ENCODE assay signal across 9 cellular contexts in the genomic region with DNA sequence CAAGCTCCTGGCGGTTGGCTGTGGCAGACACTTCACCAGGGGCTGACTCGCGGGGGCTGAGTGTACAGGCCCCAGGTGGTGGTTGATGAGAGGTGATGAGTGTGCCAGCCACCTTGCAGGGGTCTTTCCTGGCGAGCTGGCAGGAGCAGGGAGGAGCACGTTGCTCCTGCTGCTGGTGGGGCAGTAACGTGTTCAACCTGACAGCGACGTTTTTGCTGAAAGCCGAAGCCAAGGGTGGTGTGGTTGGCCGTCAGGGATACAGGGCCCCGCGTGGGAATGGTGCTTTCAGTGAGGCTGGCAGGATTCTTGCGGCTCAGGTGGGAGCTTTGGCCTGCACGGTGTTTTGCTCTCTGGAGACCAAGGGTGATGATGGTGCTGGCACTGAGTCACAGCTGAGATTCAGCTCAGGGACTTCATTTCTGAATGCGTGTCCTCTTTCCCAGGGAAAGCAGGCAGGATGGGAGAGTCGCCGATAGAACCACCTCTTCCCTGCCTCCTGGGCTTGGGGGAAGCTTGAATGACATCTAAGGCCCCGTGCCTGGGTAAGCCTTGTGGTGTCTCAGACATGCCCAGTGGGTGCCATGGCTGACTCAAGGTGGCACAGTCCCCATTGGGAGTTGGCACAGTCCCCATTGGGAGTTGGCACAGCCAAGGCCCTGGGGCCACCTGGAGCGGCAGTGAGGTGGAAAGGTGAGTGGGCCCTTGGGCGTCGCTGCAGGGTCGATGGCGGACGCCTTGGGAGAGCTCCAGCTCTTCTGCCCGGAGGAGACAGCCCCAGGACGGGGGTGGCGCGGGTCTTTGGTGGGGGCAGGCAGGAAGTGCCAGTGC. TPM values are rescaled to one million over a fixed set of nuclear protein-coding genes. Genes with fewer than 3 reads are reported as not detected.
DNase-seq lines count a peak whose midpoint lies in the region; ATAC-seq and TF ChIP-seq lines count a peak whose summit lies in the region.
"Had no signal": no experiment of that assay in that cellular context is flagged by ENCODE, and none has a peak within 500 bp of the region (broad histone marks: within the 10 kb centered on the region; RNA-seq: fewer than 3 reads in every experiment).

No MANE protein-coding gene starts in this region.

- H3K27me3 ChIP-seq in GM23338 (ENCODE audit: insufficient read depth) (no peaks in the 10 kb centered on the region), adrenal gland (no peaks in the 10 kb centered on the region), right cardiac atrium (ENCODE audit: control insufficient read depth, insufficient read depth) (no peaks in the 10 kb centered on the region)

- peaks cover 51% of the 10 kb centered on the region for H3K4me1 Mint-ChIP-seq in GM23338

- peaks cover 51% of the 10 kb centered on the region for H3K36me3 Mint-ChIP-seq in GM23338 (ENCODE audit: low read depth)

- peak overlapping the region; percentile 67 for H3K4me3 Mint-ChIP-seq in GM23338

- peak overlapping the region; percentile 74 for H3K4me2 ChIP-seq in GM23338

- DNase-seq in GM23338 (ENCODE audit: low spot score) (no peak), adrenal gland (peak in 2 of 7 donors; percentile 59 to 60), right cardiac atrium (peak in 1 of 3 donors; percentile 60), renal cortical epithelial cell (ENCODE audit: low read depth) (peak; percentile 61), AG08396 (ENCODE audit: low spot score) (no peak), inferior parietal cortex (ENCODE audit: extremely low spot score) (no peak)
- DNase-seq in activated CD4-positive, CD25-positive, alpha-beta regulatory T cell (lab: John Stamatoyannopoulos, UW) = no peak
- DNase-seq: NCI-H2081 treated with DMSO at 0.1 percent for 48 hours had no signal

- H3K79me2 ChIP-seq in GM23338 (replicated peaks; ENCODE audit: insufficient read depth) = peaks cover 93% of the 10 kb centered on the region

- peaks cover 30% of the 10 kb centered on the region for H3K27me3 Mint-ChIP-seq in GM23338 (ENCODE audit: insufficient read depth, low read depth, poor library complexity)

- TF ChIP-seq POLR2A in adrenal gland (IDR thresholded peaks at IDR 0.05) = no peak

- peaks cover 65% of the 10 kb centered on the region for H4K20me1 ChIP-seq in GM23338 (replicated peaks; ENCODE audit: insufficient read depth)

- H3K27ac Mint-ChIP-seq in GM23338 = peak overlapping the region; percentile 97

- peak overlapping the region; percentile 39; the same call in 1 of the 2 replicates for H3K4me3 ChIP-seq in GM23338
- H3K4me3 ChIP-seq in adrenal gland = peak overlapping the region in 1 of 4 donors; percentile 34
- H3K4me3 ChIP-seq in right cardiac atrium (ENCODE audit: low read length) = no peak overlapping the region

- no peaks in the 10 kb centered on the region for H3K9me3 ChIP-seq in adrenal gland (replicated peaks in 1 of 3)
- H3K9me3 ChIP-seq in right cardiac atrium (ENCODE audit: control insufficient read depth, low read length) = no peaks in the 10 kb centered on the region

- intact Hi-C loops in adrenal gland (cut with DNase I) (no loop called here), right cardiac atrium (cut with DNase I) (no loop called here)

- H3K9me3 Mint-ChIP-seq in GM23338 = no peaks in the 10 kb centered on the region

- TF ChIP-seq CTCF in GM23338 (conservative IDR thresholded peaks at IDR 0.05; ENCODE audit: low read depth in 2 of 2) (no peak), adrenal gland (IDR thresholded peaks at IDR 0.05) (no peak)

- peaks cover 12% of the 10 kb centered on the region for H3K36me3 ChIP-seq in GM23338 (ENCODE audit: insufficient read depth)
- H3K36me3 ChIP-seq in adrenal gland (replicated peaks in 1 of 2) = peaks cover 0 to 34% of the 10 kb centered on the region in 2 donors

- H3K9me2 ChIP-seq in GM23338 (ENCODE audit: insufficient read depth) = no peaks in the 10 kb centered on the region

- peaks cover 30% of the 10 kb centered on the region for H3K4me1 ChIP-seq in GM23338 (ENCODE audit: insufficient read depth)
- peaks cover 28 to 60% of the 10 kb centered on the region in 2 donors for H3K4me1 ChIP-seq in adrenal gland (replicated peaks in 1 of 2)
- H3K4me1 ChIP-seq in right cardiac atrium (ENCODE audit: control insufficient read depth, insufficient read depth, low read length) = peaks cover 35% of the 10 kb centered on the region

- no peak for ATAC-seq in GM23338
- ATAC-seq in right cardiac atrium = no peak
- ATAC-seq in GM21360 (IDR thresholded peaks at IDR 0.05; ENCODE audit: unreplicated experiment) = no peak

- 33 to 60% (median 46%) methylated on average over 13 to 28 of the region's 28 CpGs for WGBS in adrenal gland, 4 donors
- 52% methylated on average over 28 of the region's 28 CpGs for WGBS in right cardiac atrium

- H3F3A ChIP-seq in GM23338 (replicated peaks; ENCODE audit: low read depth) = peaks cover 23% of the 10 kb centered on the region

- peak overlapping the region; percentile 87; the same call in 1 of the 2 replicates for H3K27ac ChIP-seq in GM23338 (ENCODE audit: low read depth)
- peak overlapping the region; percentile 1 to 96 (median 80) for H3K27ac ChIP-seq in adrenal gland
- H3K27ac ChIP-seq in right cardiac atrium (ENCODE audit: low read length) = peak overlapping the region; percentile 55

- no peak overlapping the region for H2AFZ ChIP-seq in GM23338

TF ChIP-seq in GM23338, 12 proteins besides CTCF, POLR2A, EP300 and RAD21 (continues in another document):
- TF ChIP-seq NANOG (IDR thresholded peaks at IDR 0.05; ENCODE audit: borderline replicate concordance) = no peak
- TF ChIP-seq, protein P1, sequence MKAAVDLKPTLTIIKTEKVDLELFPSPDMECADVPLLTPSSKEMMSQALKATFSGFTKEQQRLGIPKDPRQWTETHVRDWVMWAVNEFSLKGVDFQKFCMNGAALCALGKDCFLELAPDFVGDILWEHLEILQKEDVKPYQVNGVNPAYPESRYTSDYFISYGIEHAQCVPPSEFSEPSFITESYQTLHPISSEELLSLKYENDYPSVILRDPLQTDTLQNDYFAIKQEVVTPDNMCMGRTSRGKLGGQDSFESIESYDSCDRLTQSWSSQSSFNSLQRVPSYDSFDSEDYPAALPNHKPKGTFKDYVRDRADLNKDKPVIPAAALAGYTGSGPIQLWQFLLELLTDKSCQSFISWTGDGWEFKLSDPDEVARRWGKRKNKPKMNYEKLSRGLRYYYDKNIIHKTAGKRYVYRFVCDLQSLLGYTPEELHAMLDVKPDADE (IDR thresholded peaks at IDR 0.05) = no peak
- no peak for TF ChIP-seq CREB1 (CRISPR knock-in tag; IDR thresholded peaks at IDR 0.05; ENCODE audit: low read depth)

RNA-seq across cellular contexts. Expression of a gene that starts 8.8 kb away (rescaled TPM):
- 180 and 194 TPM in 2 replicates for total RNA-seq in GM23338 (2014; rRNA removed; shearing (Covaris generic))
- polyA plus RNA-seq in GM23338 (2016; fragmentation: Nextera tagmentation; extraction: Ambion mirVana) (44.1 and 48.1 TPM in 2 replicates), adrenal gland (100 to 1,000 TPM in 1 of 3 donors, 10 to 100 TPM in 2; 60.0 to 117 (median 77.5) TPM), right cardiac atrium (65.3 TPM)
- total RNA-seq in adrenal gland (10 to 100 TPM; 11.5 to 87.5 (median 43.8) TPM), right cardiac atrium (10 to 100 TPM; 78.7 to 92.1 (median 85.0) TPM), renal cortical epithelial cell (49.2 and 96.9 TPM in 2 replicates)

RNA-seq across cellular contexts. Expression of a gene that starts 14.9 kb away (rescaled TPM):
- total RNA-seq in GM23338 (2014; rRNA removed; shearing (Covaris generic)) = 21.5 and 27.3 TPM in 2 replicates
- polyA plus RNA-seq in GM23338 (2016; fragmentation: Nextera tagmentation; extraction: Ambion mirVana) = 33.6 and 36.9 TPM in 2 replicates
- total RNA-seq in adrenal gland = 10 to 100 TPM; 14.8 to 96.9 (median 36.3) TPM
- polyA plus RNA-seq in adrenal gland = 10 to 100 TPM in 2 of 3 donors, 1 to 10 TPM in 1; 7.4 to 84.5 (median 74.2) TPM
- 10 to 100 TPM; 49.2 to 76.2 (median 66.4) TPM for total RNA-seq in right cardiac atrium
- polyA plus RNA-seq in right cardiac atrium = 124 TPM
- 13.4 and 15.4 TPM in 2 replicates for total RNA-seq in renal cortical epithelial cell

RNA-seq across cellular contexts. Expression of a gene that starts 22.0 kb away (rescaled TPM):
- 2,953 and 3,723 TPM in 2 replicates for total RNA-seq in GM23338 (2014; rRNA removed; shearing (Covaris generic))
- polyA plus RNA-seq in GM23338 (2016; fragmentation: Nextera tagmentation; extraction: Ambion mirVana) (3,861 and 4,267 TPM in 2 replicates), adrenal gland (1,000 to 10,000 TPM in 2 of 3 donors, 100 to 1,000 TPM in 1; 471 to 4,071 (median 2,224) TPM), right cardiac atrium (1,857 TPM)
- total RNA-seq in adrenal gland (1,000 to 10,000 TPM in 6 of 8 donors, 100 to 1,000 TPM in 2; 929 to 3,934 (median 1,829) TPM), right cardiac atrium (100 to 1,000 TPM; 635 to 772 (median 696) TPM), renal cortical epithelial cell (442 and 500 TPM in 2 replicates)

RNA-seq across cellular contexts. Expression of a gene that starts 32.5 kb away (rescaled TPM):
- total RNA-seq in GM23338 (2014; rRNA removed; shearing (Covaris generic)) = 128 and 132 TPM in 2 replicates
- polyA plus RNA-seq in GM23338 (2016; fragmentation: Nextera tagmentation; extraction: Ambion mirVana) (201 and 203 TPM in 2 replicates), adrenal gland (100 to 1,000 TPM in 2 of 3 donors, 1 to 10 TPM in 1; 4.7 to 267 (median 134) TPM), right cardiac atrium (437 TPM)
- total RNA-seq in adrenal gland (100 to 1,000 TPM; 128 to 286 (median 157) TPM), right cardiac atrium (100 to 1,000 TPM; 209 to 294 (median 259) TPM), renal cortical epithelial cell (56.8 and 70.2 TPM in 2 replicates)

RNA-seq across cellular contexts. Expression of a gene that starts 33.7 kb away (rescaled TPM):
- 14.3 and 18.3 TPM in 2 replicates for total RNA-seq in GM23338 (2014; rRNA removed; shearing (Covaris generic))
- polyA plus RNA-seq in GM23338 (2016; fragmentation: Nextera tagmentation; extraction: Ambion mirVana) (1.4 TPM in 2 replicates), adrenal gland (10 to 100 TPM in 1 of 3 donors, under 1 TPM in 2; 0.71 to 12.9 (median 0.82) TPM), right cardiac atrium (0.61 TPM)
- total RNA-seq in adrenal gland (1 to 10 TPM in 3 of 8 donors, under 1 TPM in 5; 0.06 to 6.9 (median 0.32) TPM), right cardiac atrium (under 1 TPM; 0.45 to 0.88 (median 0.68) TPM), renal cortical epithelial cell (0.05 TPM in 1 of 2 replicates, not detected in the other)
